8 cellular contexts compared by ENCODE assay signal in genomic region chr19:41398042-41398403, GRCh38. TPM values are rescaled to one million over a fixed set of nuclear protein-coding genes. Genes with fewer than 3 reads are reported as not detected.
A peak's percentile ranks its signal among the peaks of the same experiment; 100 is the strongest.
DNase-seq lines count a peak whose midpoint lies in the region; ATAC-seq and TF ChIP-seq lines count a peak whose summit lies in the region.

No MANE protein-coding gene starts in this region.

- no peaks in the 10 kb centered on the region for H3K9me3 Mint-ChIP-seq in stimulated activated naive CD8-positive, alpha-beta T cell treated with anti-CD3 and anti-CD28 coated beads, Interleukin-15, Interleukin-2, amounts not matched to agents 100 ng/mL and 50 ng/mL, for 24 hours
- H3K9me3 Mint-ChIP-seq in MCF 10A (ENCODE audit: unreplicated experiment) (no peaks in the 10 kb centered on the region), mesothelial cell of epicardium (no peaks in the 10 kb centered on the region)

- H3K27me3 Mint-ChIP-seq in stimulated activated naive CD8-positive, alpha-beta T cell treated with anti-CD3 and anti-CD28 coated beads, Interleukin-15, Interleukin-2, amounts not matched to agents 100 ng/mL and 50 ng/mL, for 24 hours = no peaks in the 10 kb centered on the region
- H3K27me3 Mint-ChIP-seq in MCF 10A (ENCODE audit: insufficient read depth, unreplicated experiment) (no peaks in the 10 kb centered on the region), mesothelial cell of epicardium (ENCODE audit: low read depth) (no peaks in the 10 kb centered on the region)

- intact Hi-C loops in MCF 10A (cut with micrococcal nuclease) = loop anchor here (5.0 kb wide), 1 partner anchor 46 kb away; the partner anchor contains the start of gene TGFB1

- POLR2A ChIA-PET in MCF 10A (lab: Yijun Ruan, JAX) = interaction anchor here (0.9 to 2.6 kb wide), 6 partner anchors 11 to 88 kb away, joined by 3 to 19 read pairs (median 10); partner anchors contain the start of genes B9D2 and DMAC2

- TF ChIP-seq CTCF in MCF 10A (IDR thresholded peaks at IDR 0.05; ENCODE audit: unreplicated experiment) (no peak), mesothelial cell of epicardium (IDR thresholded peaks at IDR 0.05; ENCODE audit: unreplicated experiment) (no peak)

- H3K4me1 Mint-ChIP-seq in stimulated activated naive CD8-positive, alpha-beta T cell treated with anti-CD3 and anti-CD28 coated beads, Interleukin-15, Interleukin-2, amounts not matched to agents 100 ng/mL and 50 ng/mL, for 24 hours (ENCODE audit: low read depth) = peaks cover 42% of the 10 kb centered on the region
- H3K4me1 Mint-ChIP-seq in MCF 10A (ENCODE audit: insufficient read depth, unreplicated experiment) (peaks cover 25% of the 10 kb centered on the region), mesothelial cell of epicardium (peaks cover 35% of the 10 kb centered on the region)

- peak overlapping the region; percentile 94 for H3K4me3 Mint-ChIP-seq in stimulated activated naive CD8-positive, alpha-beta T cell treated with anti-CD3 and anti-CD28 coated beads, Interleukin-15, Interleukin-2, amounts not matched to agents 100 ng/mL and 50 ng/mL, for 24 hours
- peak overlapping the region; percentile 99 for H3K4me3 Mint-ChIP-seq in MCF 10A (ENCODE audit: unreplicated experiment)
- H3K4me3 Mint-ChIP-seq in mesothelial cell of epicardium = peak overlapping the region; percentile 100

- no peak for DNase-seq in stimulated activated naive CD8-positive, alpha-beta T cell treated with anti-CD3 and anti-CD28 coated beads, Interleukin-15, Interleukin-2, amounts not matched to agents 100 U/mL and 50 U/mL, for 24 hours
- no peak for DNase-seq in MCF 10A (ENCODE audit: unreplicated experiment)
- no peak for DNase-seq in mesothelial cell of epicardium (ENCODE audit: low spot score in 2 of 2, unreplicated experiment in 2 of 2)
- DNase-seq in activated CD4-positive, alpha-beta T cell treated with anti-CD3 and anti-CD28 coated beads, Interleukin-2, amount 50 U/mL, for 1 hour = no peak
- DNase-seq in AML-193 (lab: John Stamatoyannopoulos, UW) = no peak
- DNase-seq in cortex of kidney (lab: John Stamatoyannopoulos, UW) = no peak

- ATAC-seq in stimulated activated naive CD8-positive, alpha-beta T cell treated with anti-CD3 and anti-CD28 coated beads, Interleukin-15, Interleukin-2, amounts not matched to agents 100 U/mL and 50 U/mL, for 24 hours = no peak
- ATAC-seq in HG02885 (IDR thresholded peaks at IDR 0.05; ENCODE audit: poor library complexity, unreplicated experiment) = no peak

- CTCF ChIA-PET in MCF 10A (lab: Yijun Ruan, JAX) = interaction anchor here (0.6 to 1.0 kb wide), 2 partner anchors 33 to 86 kb away, joined by 3 read pairs; no protein-coding TSS in a partner anchor

- BruUV-seq in MCF 10A (replicated peaks; lab: Mats Ljungman, UMichigan) = no TSS peak

- peak overlapping the region; percentile 100 for H3K27ac Mint-ChIP-seq in stimulated activated naive CD8-positive, alpha-beta T cell treated with anti-CD3 and anti-CD28 coated beads, Interleukin-15, Interleukin-2, amounts not matched to agents 100 ng/mL and 50 ng/mL, for 24 hours
- peak overlapping the region; percentile 99 for H3K27ac Mint-ChIP-seq in MCF 10A (ENCODE audit: low read depth, unreplicated experiment)
- H3K27ac Mint-ChIP-seq in mesothelial cell of epicardium = peak overlapping the region; percentile 100

- peaks cover 4% of the 10 kb centered on the region for H3K36me3 Mint-ChIP-seq in stimulated activated naive CD8-positive, alpha-beta T cell treated with anti-CD3 and anti-CD28 coated beads, Interleukin-15, Interleukin-2, amounts not matched to agents 100 ng/mL and 50 ng/mL, for 24 hours (ENCODE audit: low read depth)
- peaks cover 24% of the 10 kb centered on the region for H3K36me3 Mint-ChIP-seq in MCF 10A (ENCODE audit: insufficient read depth, unreplicated experiment)
- H3K36me3 Mint-ChIP-seq in mesothelial cell of epicardium = peaks cover 7% of the 10 kb centered on the region

RNA-seq across cellular contexts. Expression of gene BCKDHA, which starts 0.4 kb away (rescaled TPM):
- total RNA-seq in MCF 10A (2022) = 29.1 and 33.6 TPM in 2 replicates
- total RNA-seq in mesothelial cell of epicardium = 22.6 to 27.2 TPM (median 22.8 TPM) in 3 replicates

RNA-seq across cellular contexts. Expression of gene EXOSC5, which starts 0.9 kb away (rescaled TPM):
- 38.1 and 45.8 TPM in 2 replicates for total RNA-seq in MCF 10A (2022)
- 12.2 to 17.0 TPM (median 12.5 TPM) in 3 replicates for total RNA-seq in mesothelial cell of epicardium

RNA-seq across cellular contexts. Expression of gene TMEM91, which starts 21.7 kb away (rescaled TPM):
- total RNA-seq in MCF 10A (2022) (6.1 and 8.3 TPM in 2 replicates), mesothelial cell of epicardium (16.2 to 19.7 TPM (median 18.3 TPM) in 3 replicates)

RNA-seq across cellular contexts. Expression of gene B3GNT8, which starts 29.2 kb away (rescaled TPM):
- total RNA-seq in MCF 10A (2022) (not detected in 2 replicates), mesothelial cell of epicardium (4.5 to 5.1 TPM (median 4.9 TPM) in 3 replicates)

RNA-seq across cellular contexts. Expression of gene B9D2, which starts 34.1 kb away (rescaled TPM):
- total RNA-seq in MCF 10A (2022) (5.5 and 5.7 TPM in 2 replicates), mesothelial cell of epicardium (4.8 to 5.6 TPM (median 5.5 TPM) in 3 replicates)
